In the genomic region with DNA sequence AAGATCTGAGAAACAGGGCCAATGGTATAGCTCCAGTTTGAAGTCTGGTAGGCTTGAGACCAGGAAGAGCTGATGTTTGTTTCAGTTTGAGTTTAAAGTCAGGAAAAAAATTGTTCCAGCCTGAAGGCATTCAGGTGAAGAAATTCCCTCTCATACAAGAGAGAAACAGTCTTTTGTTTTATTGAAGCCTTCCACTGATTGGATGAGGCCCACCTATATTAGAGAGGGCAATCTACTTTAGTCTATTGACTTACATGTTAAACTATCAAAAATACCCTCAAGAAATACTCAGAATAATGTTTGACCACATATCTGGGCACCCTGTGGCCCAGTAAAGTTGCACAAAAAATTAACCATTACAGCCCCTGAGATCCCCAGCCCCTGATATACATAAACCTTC, we compare ENCODE assay signal across 1 cellular context.
TF ChIP-seq lines count a peak whose summit lies in the region.

No MANE protein-coding gene starts in this region.

TF ChIP-seq in K562, 482 proteins besides CTCF, POLR2A, EP300 and RAD21:
- TF ChIP-seq, protein P1, sequence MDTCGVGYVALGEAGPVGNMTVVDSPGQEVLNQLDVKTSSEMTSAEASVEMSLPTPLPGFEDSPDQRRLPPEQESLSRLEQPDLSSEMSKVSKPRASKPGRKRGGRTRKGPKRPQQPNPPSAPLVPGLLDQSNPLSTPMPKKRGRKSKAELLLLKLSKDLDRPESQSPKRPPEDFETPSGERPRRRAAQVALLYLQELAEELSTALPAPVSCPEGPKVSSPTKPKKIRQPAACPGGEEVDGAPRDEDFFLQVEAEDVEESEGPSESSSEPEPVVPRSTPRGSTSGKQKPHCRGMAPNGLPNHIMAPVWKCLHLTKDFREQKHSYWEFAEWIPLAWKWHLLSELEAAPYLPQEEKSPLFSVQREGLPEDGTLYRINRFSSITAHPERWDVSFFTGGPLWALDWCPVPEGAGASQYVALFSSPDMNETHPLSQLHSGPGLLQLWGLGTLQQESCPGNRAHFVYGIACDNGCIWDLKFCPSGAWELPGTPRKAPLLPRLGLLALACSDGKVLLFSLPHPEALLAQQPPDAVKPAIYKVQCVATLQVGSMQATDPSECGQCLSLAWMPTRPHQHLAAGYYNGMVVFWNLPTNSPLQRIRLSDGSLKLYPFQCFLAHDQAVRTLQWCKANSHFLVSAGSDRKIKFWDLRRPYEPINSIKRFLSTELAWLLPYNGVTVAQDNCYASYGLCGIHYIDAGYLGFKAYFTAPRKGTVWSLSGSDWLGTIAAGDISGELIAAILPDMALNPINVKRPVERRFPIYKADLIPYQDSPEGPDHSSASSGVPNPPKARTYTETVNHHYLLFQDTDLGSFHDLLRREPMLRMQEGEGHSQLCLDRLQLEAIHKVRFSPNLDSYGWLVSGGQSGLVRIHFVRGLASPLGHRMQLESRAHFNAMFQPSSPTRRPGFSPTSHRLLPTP (IDR thresholded peaks at IDR 0.05; ENCODE audit: borderline replicate concordance, extremely low read depth, insufficient read length) = no peak
- peak; percentile 90 for TF ChIP-seq ZNF134 (CRISPR knock-in tag; conservative IDR thresholded peaks at IDR 0.05)
TF ChIP-seq in K562: peak in this region for 1.
